In the genomic region with DNA sequence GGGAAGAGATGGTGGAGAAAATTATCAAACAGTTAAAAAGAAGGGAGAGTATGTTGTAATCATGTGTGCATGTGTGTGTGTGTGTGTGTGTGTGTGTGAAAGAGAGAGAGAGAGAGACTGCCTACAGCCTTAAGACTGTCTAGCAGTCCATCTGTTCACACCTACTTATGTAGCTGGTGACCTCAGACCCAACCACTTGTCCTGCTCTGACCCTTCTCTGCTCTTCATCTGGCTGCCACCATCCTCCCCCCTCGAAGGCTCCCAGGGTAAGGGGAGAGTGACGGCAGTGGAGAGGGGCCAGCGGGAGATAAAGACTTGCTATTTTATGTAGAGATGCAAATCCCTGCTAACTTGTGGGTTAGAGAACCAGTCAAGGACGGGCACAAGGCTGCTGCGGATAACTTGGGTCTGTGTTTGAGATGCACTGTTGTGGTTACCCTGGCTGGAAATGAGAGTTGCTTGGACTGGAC, we compare ENCODE assay signal across 16 cellular contexts. TPM values are rescaled to one million over a fixed set of nuclear protein-coding genes. Genes with fewer than 3 reads are reported as not detected.
DNase-seq lines count a peak whose midpoint lies in the region; ATAC-seq, FAIRE-seq and TF ChIP-seq lines count a peak whose summit lies in the region.
"Had no signal": no experiment of that assay in that cellular context is flagged by ENCODE, and none has a peak within 500 bp of the region (broad histone marks: within the 10 kb centered on the region; RNA-seq: fewer than 3 reads in every experiment).

No MANE protein-coding gene starts in this region.

- intact Hi-C loops in left lung (cut with DNase I) = no loop called here

- H3K4me1 ChIP-seq in astrocyte (ENCODE audit: insufficient read depth, low read length) (no peaks in the 10 kb centered on the region), left lung (peaks cover 0 to 9% of the 10 kb centered on the region in 2 donors)
- H3K4me1 ChIP-seq: ascending aorta had no signal

- H3K79me2 ChIP-seq in astrocyte (ENCODE audit: insufficient read depth, low read length) = no peaks in the 10 kb centered on the region

- no peaks in the 10 kb centered on the region for H4K20me1 ChIP-seq in astrocyte (ENCODE audit: insufficient read depth, low read length)

- H3K4me2 ChIP-seq in astrocyte (ENCODE audit: low read length) = no peak overlapping the region

- H3K36me3 ChIP-seq in H7 (replicated peaks; ENCODE audit: control insufficient read depth, insufficient read depth, low read length) (no peaks in the 10 kb centered on the region), astrocyte (ENCODE audit: insufficient read depth, low read length) (no peaks in the 10 kb centered on the region), left lung (no peaks in the 10 kb centered on the region)
- H3K36me3 ChIP-seq: ascending aorta, stomach had no signal

- ATAC-seq in left lung (peak; percentile 25), HG03045 (IDR thresholded peaks at IDR 0.05; ENCODE audit: unreplicated experiment) (no peak), GM18517 (IDR thresholded peaks at IDR 0.05; ENCODE audit: unreplicated experiment) (no peak)
- no peak for ATAC-seq in activated CD8-positive, alpha-beta T cell treated with anti-CD3 and anti-CD28 coated beads, Interleukin-2, amount 10 ng/mL, durations not matched to agents 7 days and 5 days
- ATAC-seq: activated CD8-positive, alpha-beta memory T cell treated with anti-CD3 and anti-CD28 coated beads, Interleukin-2, amount 10 ng/mL, durations not matched to agents 7 days and 5 days; SK-N-SH treated with all-trans-retinoic acid at 6 μM for 48 hours had no signal

- peaks cover 33% of the 10 kb centered on the region for H3K27me3 Mint-ChIP-seq in astrocyte (ENCODE audit: low read depth, unreplicated experiment)
- H3K27me3 Mint-ChIP-seq in activated CD8-positive, alpha-beta T cell treated with anti-CD3 and anti-CD28 coated beads, Interleukin-2, amount 10 ng/mL, durations not matched to agents 7 days and 5 days (ENCODE audit: low read depth) = peaks cover 7% of the 10 kb centered on the region
- H3K27me3 Mint-ChIP-seq: activated CD8-positive, alpha-beta memory T cell treated with anti-CD3 and anti-CD28 coated beads, Interleukin-2, amount 10 ng/mL, durations not matched to agents 7 days and 5 days had no signal

- no peak overlapping the region for H3K4me3 Mint-ChIP-seq in astrocyte (ENCODE audit: unreplicated experiment)
- no peak overlapping the region for H3K4me3 Mint-ChIP-seq in activated CD8-positive, alpha-beta T cell treated with anti-CD3 and anti-CD28 coated beads, Interleukin-2, amount 10 ng/mL, durations not matched to agents 7 days and 5 days
- H3K4me3 Mint-ChIP-seq: activated CD8-positive, alpha-beta memory T cell treated with anti-CD3 and anti-CD28 coated beads, Interleukin-2, amount 10 ng/mL, durations not matched to agents 7 days and 5 days had no signal

- no peak overlapping the region for H3K27ac Mint-ChIP-seq in astrocyte (ENCODE audit: unreplicated experiment)
- H3K27ac Mint-ChIP-seq in activated CD8-positive, alpha-beta T cell treated with anti-CD3 and anti-CD28 coated beads, Interleukin-2, amount 10 ng/mL, durations not matched to agents 7 days and 5 days = no peak overlapping the region
- H3K27ac Mint-ChIP-seq: activated CD8-positive, alpha-beta memory T cell treated with anti-CD3 and anti-CD28 coated beads, Interleukin-2, amount 10 ng/mL, durations not matched to agents 7 days and 5 days had no signal

- POLR2A ChIA-PET in activated CD8-positive, alpha-beta T cell treated with anti-CD3 and anti-CD28 coated beads, Interleukin-2, amount 10 ng/mL, durations not matched to agents 7 days and 5 days (lab: Charles Lee) = no interaction called here

- peak overlapping the region; percentile 47 for H2AFZ ChIP-seq in astrocyte (ENCODE audit: low read depth, low read length)

- no peaks in the 10 kb centered on the region for H3K9me3 Mint-ChIP-seq in astrocyte (ENCODE audit: unreplicated experiment)
- no peaks in the 10 kb centered on the region for H3K9me3 Mint-ChIP-seq in activated CD8-positive, alpha-beta T cell treated with anti-CD3 and anti-CD28 coated beads, Interleukin-2, amount 10 ng/mL, durations not matched to agents 7 days and 5 days (ENCODE audit: insufficient read depth)

- H3K4me3 ChIP-seq in H7 (ENCODE audit: insufficient read depth, low read depth, low read length) (no peak overlapping the region), astrocyte (ENCODE audit: insufficient read depth, low read depth, low read length) (no peak overlapping the region), left lung (no peak overlapping the region)
- H3K4me3 ChIP-seq: ascending aorta, stomach had no signal

- H3K27ac ChIP-seq in astrocyte (ENCODE audit: low read depth, low read length) = no peak overlapping the region
- H3K27ac ChIP-seq in left lung = no peak overlapping the region
- H3K27ac ChIP-seq: ascending aorta, stomach had no signal

- peaks cover 2% of the 10 kb centered on the region for H3K4me1 Mint-ChIP-seq in astrocyte (ENCODE audit: low read depth, unreplicated experiment)
- H3K4me1 Mint-ChIP-seq in activated CD8-positive, alpha-beta T cell treated with anti-CD3 and anti-CD28 coated beads, Interleukin-2, amount 10 ng/mL, durations not matched to agents 7 days and 5 days (ENCODE audit: low read depth) = peaks cover 27% of the 10 kb centered on the region

- DNase-seq in EH (ENCODE audit: low read depth) (peak; percentile 6), H7 (peak; percentile 36), astrocyte (ENCODE audit: low read depth) (no peak), left lung (no peak), SW480 (ENCODE audit: low spot score) (no peak)
- DNase-seq in activated CD8-positive, alpha-beta T cell treated with anti-CD3 and anti-CD28 coated beads, Interleukin-2, amount 10 ng/mL, durations not matched to agents 7 days and 5 days = no peak
- DNase-seq: activated CD8-positive, alpha-beta memory T cell treated with anti-CD3 and anti-CD28 coated beads, Interleukin-2, amount 10 ng/mL, durations not matched to agents 7 days and 5 days; activated effector memory CD4-positive, alpha-beta T cell treated with anti-CD3 and anti-CD28 coated beads, Interleukin-2, amount 50 U/mL, for 16 hours; Calu3; kidney glomerular epithelial cell; NCI-H146; stomach had no signal

- H3K27me3 ChIP-seq in H7 (ENCODE audit: control insufficient read depth, insufficient read depth, low read length) = peaks cover 9% of the 10 kb centered on the region; the same call in 1 of the 2 replicates
- peaks cover 32% of the 10 kb centered on the region for H3K27me3 ChIP-seq in astrocyte (ENCODE audit: insufficient read depth, low read length)
- peaks cover 0 to 12% of the 10 kb centered on the region in 2 donors for H3K27me3 ChIP-seq in left lung

- H3K9ac ChIP-seq in astrocyte (ENCODE audit: low read length) = no peak overlapping the region

- H3K9me3 ChIP-seq in astrocyte (ENCODE audit: insufficient read depth, low read depth, low read length) (no peaks in the 10 kb centered on the region), left lung (no peaks in the 10 kb centered on the region)
- H3K9me3 ChIP-seq: ascending aorta, stomach had no signal

- TF ChIP-seq CTCF in astrocyte (IDR thresholded peaks at IDR 0.05; ENCODE audit: insufficient read depth, low read depth, low read length) = no peak
- no peak for TF ChIP-seq CTCF in left lung (IDR thresholded peaks at IDR 0.05)

- CTCF ChIA-PET in activated CD8-positive, alpha-beta T cell treated with anti-CD3 and anti-CD28 coated beads, Interleukin-2, amount 10 ng/mL, durations not matched to agents 7 days and 5 days (lab: Charles Lee) = interaction anchor here (1.1 to 7.6 kb wide), 6 partner anchors 9 to 172 kb away, joined by 3 to 374 read pairs (median 24); no protein-coding TSS in a partner anchor

- no peaks in the 10 kb centered on the region for H3K36me3 Mint-ChIP-seq in astrocyte (ENCODE audit: low read depth, unreplicated experiment)
- no peaks in the 10 kb centered on the region for H3K36me3 Mint-ChIP-seq in activated CD8-positive, alpha-beta T cell treated with anti-CD3 and anti-CD28 coated beads, Interleukin-2, amount 10 ng/mL, durations not matched to agents 7 days and 5 days (ENCODE audit: low read depth)

- no peak for FAIRE-seq in astrocyte (lab: Jason Lieb, UNC)

RNA-seq across cellular contexts. Expression of a gene that starts 24.9 kb away (rescaled TPM):
- total RNA-seq in H7 (2014; rRNA removed; shearing (Covaris generic)) = 15.9 and 17.1 TPM in 2 replicates
- total RNA-seq in astrocyte = 4.9 and 6.5 TPM in 2 replicates
- 1 to 10 TPM; 4.2 to 7.4 TPM for total RNA-seq in left lung
- 10 to 100 TPM; 22.8 to 26.0 TPM for total RNA-seq in activated CD8-positive, alpha-beta T cell treated with anti-CD3 and anti-CD28 coated beads, Interleukin-2, amount 10 ng/mL, durations not matched to agents 7 days and 5 days

Comparison
In these comparisons a context has a peak if more than half of its experiments do, and no peak if none do; other contexts are left out.
1. DNase-seq: peak in EH (single experiment) and H7 (single experiment); none in astrocyte (single experiment), left lung (0 of 2), SW480 (single experiment) and activated CD8-positive, alpha-beta T cell treated with anti-CD3 and anti-CD28 coated beads, Interleukin-2, amount 10 ng/mL, durations not matched to agents 7 days and 5 days (single experiment).